Comparison of ENCODE assay signal across 8 cellular contexts in genomic region chr11:34926101-34926830, GRCh38. TPM values are rescaled to one million over a fixed set of nuclear protein-coding genes. Genes with fewer than 3 reads are reported as not detected.
A peak's percentile ranks its signal among the peaks of the same experiment; 100 is the strongest.
DNase-seq lines count a peak whose midpoint lies in the region; ATAC-seq and TF ChIP-seq lines count a peak whose summit lies in the region.

No MANE protein-coding gene starts in this region.

- H3K36me3 ChIP-seq in DOHH2 (ENCODE audit: control insufficient read depth, low read length) = no peaks in the 10 kb centered on the region
- H3K36me3 ChIP-seq in PC-3 (ENCODE audit: low read depth, low read length) = no peaks in the 10 kb centered on the region; the same call in 1 of the 2 replicates

- H3K4me1 ChIP-seq in DOHH2 (ENCODE audit: control insufficient read depth, low read length) (0 out of 2 replicates have a peak, but pooled peaks cover 3% of the 10 kb centered on the region), PC-3 (ENCODE audit: insufficient read depth, low read length) (peaks cover 12% of the 10 kb centered on the region)

- peaks cover 5% of the 10 kb centered on the region for H3K4me1 Mint-ChIP-seq in memory B cell

- no peak overlapping the region for H3K4me3 ChIP-seq in DOHH2 (ENCODE audit: low read length)
- H3K4me3 ChIP-seq in PC-3 (ENCODE audit: low read length) = no peak overlapping the region
- no peak overlapping the region for H3K4me3 ChIP-seq in coronary artery

- no peaks in the 10 kb centered on the region for H4K20me1 ChIP-seq in DOHH2 (ENCODE audit: control insufficient read depth, insufficient read depth, low read depth, low read length)
- H4K20me1 ChIP-seq in PC-3 (ENCODE audit: low read length) = no peaks in the 10 kb centered on the region

- ATAC-seq in PC-3 (peak; percentile 56), memory B cell (ENCODE audit: low read depth) (peak; percentile 53)

- POLR2A ChIA-PET in PC-3 (lab: Charles Lee; ENCODE audit: unreplicated experiment) = no interaction called here

- no peak overlapping the region for H3K9ac ChIP-seq in PC-3 (ENCODE audit: low read length)

- no peaks in the 10 kb centered on the region for H3K27me3 ChIP-seq in DOHH2 (ENCODE audit: control insufficient read depth, low read length)
- no peaks in the 10 kb centered on the region for H3K27me3 ChIP-seq in PC-3 (ENCODE audit: low read length)

- H3K4me2 ChIP-seq in DOHH2 (ENCODE audit: low read length) (no peak overlapping the region), PC-3 (ENCODE audit: low read length) (0 out of 2 replicates have a peak overlapping the region, but pooled peaks have one; percentile 19)

- no peak overlapping the region for H3K27ac ChIP-seq in DOHH2 (ENCODE audit: low read depth, low read length)
- H3K27ac ChIP-seq in PC-3 (ENCODE audit: low read length) = no peak overlapping the region
- H3K27ac ChIP-seq in coronary artery = no peak overlapping the region

- BruUV-seq in PC-3 (replicated peaks; lab: Mats Ljungman, UMichigan) = no TSS peak

- H3F3A ChIP-seq in DOHH2 (ENCODE audit: control insufficient read depth, insufficient read depth) (0 out of 2 replicates have a peak, but pooled peaks cover 2% of the 10 kb centered on the region), PC-3 (ENCODE audit: low read length, unreplicated experiment) (no peaks in the 10 kb centered on the region)

- H3K9me3 ChIP-seq in DOHH2 (ENCODE audit: control insufficient read depth, insufficient read depth, low read length) (no peaks in the 10 kb centered on the region), PC-3 (ENCODE audit: low read length) (no peaks in the 10 kb centered on the region)

- TF ChIP-seq CTCF in DOHH2 (IDR thresholded peaks at IDR 0.05; ENCODE audit: low read depth, low read length, poor library complexity, severe bottlenecking) (peak; percentile 62), PC-3 (conservative IDR thresholded peaks at IDR 0.05; ENCODE audit: low read depth, low read length) (peak; percentile 86), coronary artery (IDR thresholded peaks at IDR 0.05) (peak; percentile 48)

- intact Hi-C loops in PC-3 (cut with micrococcal nuclease) = loop anchor here (1.0 to 10.0 kb wide), 8 partner anchors 51 to 559 kb away; no protein-coding TSS in a partner anchor

- H3K36me3 Mint-ChIP-seq in memory B cell = no peaks in the 10 kb centered on the region

- no peak overlapping the region for H3K4me3 Mint-ChIP-seq in memory B cell

- H3K9me3 Mint-ChIP-seq in memory B cell = no peaks in the 10 kb centered on the region

- DNase-seq in HS-5 (ENCODE audit: low read depth) = peak; percentile 49
- peak; percentile 67 for DNase-seq in PC-3
- DNase-seq in coronary artery (ENCODE audit: low spot score) = no peak
- DNase-seq in memory B cell (ENCODE audit: low spot score in 2 of 2) = peak in 1 of 2 donors; percentile 40
- no peak for DNase-seq in mucosa of gallbladder (ENCODE audit: low spot score)
- DNase-seq in activated CD4-positive, alpha-beta T cell treated with anti-CD3 and anti-CD28 coated beads, Interleukin-2, amount 50 U/mL, for 1 hour = no peak
- DNase-seq in COLO668 (lab: John Stamatoyannopoulos, UW; ENCODE audit: unreplicated experiment) = no peak

- H3K79me2 ChIP-seq in DOHH2 (ENCODE audit: control insufficient read depth, low read length) (peaks cover 58% of the 10 kb centered on the region), PC-3 (ENCODE audit: low read length) (peaks cover 89% of the 10 kb centered on the region)

- H2AFZ ChIP-seq in PC-3 (ENCODE audit: low read length) = no peak overlapping the region

- H3K27ac Mint-ChIP-seq in memory B cell = no peak overlapping the region

- H3K27me3 Mint-ChIP-seq in memory B cell = no peaks in the 10 kb centered on the region

- CTCF ChIA-PET in PC-3 (lab: Charles Lee) = interaction anchor here (0.6 to 2.2 kb wide), 4 partner anchors 13 to 466 kb away, joined by 3 to 7 read pairs (median 4); no protein-coding TSS in a partner anchor

- H3K9me2 ChIP-seq in DOHH2 (replicated peaks; ENCODE audit: control insufficient read depth, low read length) = no peaks in the 10 kb centered on the region
- no peaks in the 10 kb centered on the region for H3K9me2 ChIP-seq in PC-3 (replicated peaks; ENCODE audit: low read length)

RNA-seq across cellular contexts. Expression of gene PDHX, which starts 9.8 kb away (rescaled TPM):
- total RNA-seq in PC-3 (2014; rRNA removed) = 20.3 and 22.7 TPM in 2 replicates
- total RNA-seq in mucosa of gallbladder = 40.4 TPM

RNA-seq across cellular contexts. Expression of gene APIP, which starts 10.1 kb away (rescaled TPM):
- total RNA-seq in PC-3 (2014; rRNA removed) (30.5 and 35.3 TPM in 2 replicates), mucosa of gallbladder (48.8 TPM)

Comparison
In these comparisons a context has a peak if more than half of its experiments do, and no peak if none do; other contexts are left out.
1. DNase-seq: peak in HS-5 (single experiment) and PC-3 (single experiment); none in coronary artery (single experiment), mucosa of gallbladder (single experiment), activated CD4-positive, alpha-beta T cell treated with anti-CD3 and anti-CD28 coated beads, Interleukin-2, amount 50 U/mL, for 1 hour (single experiment) and COLO668 (single experiment).
2. Peak in every context shown above with its lines, with median percentiles within 50 percentile points of each other: CTCF ChIP-seq.